13 cellular contexts compared by ENCODE assay signal in genomic region chr12:57815177-57816000, GRCh38. TPM values are rescaled to one million over a fixed set of nuclear protein-coding genes. Genes with fewer than 3 reads are reported as not detected.
DNase-seq lines count a peak whose midpoint lies in the region; ATAC-seq and TF ChIP-seq lines count a peak whose summit lies in the region.
"Had no signal": no experiment of that assay in that cellular context is flagged by ENCODE, and none has a peak within 500 bp of the region (broad histone marks: within the 10 kb centered on the region; RNA-seq: fewer than 3 reads in every experiment).

No MANE protein-coding gene starts in this region.

- no peaks in the 10 kb centered on the region for H3K9me3 Mint-ChIP-seq in stimulated activated naive B cell treated with anti-CD40 and anti-IgM and Interleukin-4, amounts not matched to agents 10 μg/mL and 1 μg/mL and 100 μg/mL, for 72 hours
- H3K9me3 Mint-ChIP-seq: naive B cell had no signal

- peak; percentile 34 for ATAC-seq in mucosa of descending colon
- no peak for ATAC-seq in stimulated activated naive B cell treated with anti-CD40 and anti-IgM and Interleukin-4, amounts not matched to agents 10 μg/mL and 1 μg/mL and 100 μg/mL, for 72 hours (replicated peaks)
- no peak for ATAC-seq in HG02970 (IDR thresholded peaks at IDR 0.05; ENCODE audit: low FRiP score, unreplicated experiment)

- H3K36me3 ChIP-seq in WERI-Rb-1 (peaks cover 2% of the 10 kb centered on the region; the same call in 1 of the 2 replicates), mucosa of descending colon (ENCODE audit: low read depth) (no peaks in the 10 kb centered on the region)

- intact Hi-C loops in mucosa of descending colon (cut with DNase I, micrococcal nuclease): no loop called here

- no peak overlapping the region for H3K4me3 ChIP-seq in WERI-Rb-1 (ENCODE audit: low read depth, low read length)
- H3K4me3 ChIP-seq in mucosa of descending colon: no peak overlapping the region
- H3K4me3 ChIP-seq: hepatocyte, SJSA1 had no signal

- no peaks in the 10 kb centered on the region for H3K4me1 Mint-ChIP-seq in stimulated activated naive B cell treated with anti-CD40 and anti-IgM and Interleukin-4, amounts not matched to agents 10 μg/mL and 1 μg/mL and 100 μg/mL, for 72 hours

- H3K27ac ChIP-seq in WERI-Rb-1: no peak overlapping the region
- H3K27ac ChIP-seq: hepatocyte, KMS-11, SJSA1 had no signal

- no peak overlapping the region for H3K27ac Mint-ChIP-seq in stimulated activated naive B cell treated with anti-CD40 and anti-IgM and Interleukin-4, amounts not matched to agents 10 μg/mL and 1 μg/mL and 100 μg/mL, for 72 hours

- H3K4me1 ChIP-seq in mucosa of descending colon (ENCODE audit: low read depth): peaks cover 16% of the 10 kb centered on the region

- H3K27me3 Mint-ChIP-seq in stimulated activated naive B cell treated with anti-CD40 and anti-IgM and Interleukin-4, amounts not matched to agents 10 μg/mL and 1 μg/mL and 100 μg/mL, for 72 hours: no peaks in the 10 kb centered on the region
- H3K27me3 Mint-ChIP-seq: naive B cell had no signal

- H3K9me3 ChIP-seq in WERI-Rb-1 (ENCODE audit: severe bottlenecking) (no peaks in the 10 kb centered on the region), mucosa of descending colon (no peaks in the 10 kb centered on the region)

- H3K27me3 ChIP-seq in WERI-Rb-1 (ENCODE audit: insufficient read depth, low read depth, severe bottlenecking): no peaks in the 10 kb centered on the region
- H3K27me3 ChIP-seq: hepatocyte, SJSA1 had no signal

- peaks cover 19 to 20% of the 10 kb centered on the region in 2 donors for H3K36me3 Mint-ChIP-seq in stimulated activated naive B cell treated with anti-CD40 and anti-IgM and Interleukin-4, amounts not matched to agents 10 μg/mL and 1 μg/mL and 100 μg/mL, for 72 hours

- no peak overlapping the region for H3K4me3 Mint-ChIP-seq in stimulated activated naive B cell treated with anti-CD40 and anti-IgM and Interleukin-4, amounts not matched to agents 10 μg/mL and 1 μg/mL and 100 μg/mL, for 72 hours

- DNase-seq in NCI-H2081 (lab: John Stamatoyannopoulos, UW) (peak; percentile 26 to 72), NCI-H2081 treated with DMSO at 0.1 percent for 48 hours (lab: John Stamatoyannopoulos, UW) (no peak), NCI-H146 (lab: John Stamatoyannopoulos, UW) (peak; percentile 69), WERI-Rb-1 (peak; percentile 32), mucosa of descending colon (no peak), hepatic stellate cell (ENCODE audit: low spot score) (no peak)
- DNase-seq in stimulated activated naive B cell treated with anti-CD40 and anti-IgM and Interleukin-4, amounts not matched to agents 10 μg/mL and 1 μg/mL and 100 μg/mL, for 72 hours: no peak
- DNase-seq: 8988T, naive B cell had no signal

- TF ChIP-seq CTCF in WERI-Rb-1 (IDR thresholded peaks at IDR 0.05; ENCODE audit: low read depth, low read length): peak; percentile 53
- no peak for TF ChIP-seq CTCF in mucosa of descending colon (IDR thresholded peaks at IDR 0.05)

RNA-seq across cellular contexts. Expression of gene AVIL, which starts 3.1 kb away (rescaled TPM):
- total RNA-seq in mucosa of descending colon: 10 to 100 TPM; 12.2 to 13.6 (median 13.3) TPM

RNA-seq across cellular contexts. Expression of gene CTDSP2, which starts 31.1 kb away (rescaled TPM):
- total RNA-seq in mucosa of descending colon: 100 to 1,000 TPM; 220 to 339 (median 256) TPM

RNA-seq across cellular contexts. Expression of gene TSFM, which starts 32.8 kb away (rescaled TPM):
- total RNA-seq in mucosa of descending colon: 10 to 100 TPM; 26.1 to 32.9 (median 29.0) TPM

RNA-seq across cellular contexts. Expression of gene EEF1AKMT3, which starts 43.0 kb away (rescaled TPM):
- total RNA-seq in mucosa of descending colon: 1 to 10 TPM; 5.3 to 7.3 (median 6.2) TPM

RNA-seq across cellular contexts. Expression of gene METTL1, which starts 43.5 kb away (rescaled TPM):
- total RNA-seq in mucosa of descending colon: 10 to 100 TPM; 10.1 to 15.3 (median 10.6) TPM

Comparison
In these comparisons a context has a peak if more than half of its experiments do, and no peak if none do; other contexts are left out.
1. DNase-seq: peak in NCI-H2081 (2 of 2), NCI-H146 (single experiment) and WERI-Rb-1 (single experiment); none in NCI-H2081 treated with DMSO at 0.1 percent for 48 hours (single experiment), mucosa of descending colon (0 of 3), stimulated activated naive B cell treated with anti-CD40 and anti-IgM and Interleukin-4, amounts not matched to agents 10 μg/mL and 1 μg/mL and 100 μg/mL, for 72 hours (single experiment) and hepatic stellate cell (single experiment).